Comparison of ENCODE assay signal across 21 cellular contexts in genomic region chr10:102605712-102606111, GRCh38. TPM values are rescaled to one million over a fixed set of nuclear protein-coding genes. Genes with fewer than 3 reads are reported as not detected.
DNase-seq lines count a peak whose midpoint lies in the region; ATAC-seq, FAIRE-seq and TF ChIP-seq lines count a peak whose summit lies in the region.
"Had no signal": no experiment of that assay in that cellular context is flagged by ENCODE, and none has a peak within 500 bp of the region (broad histone marks: within the 10 kb centered on the region; RNA-seq: fewer than 3 reads in every experiment).

No MANE protein-coding gene starts in this region.

- H3K4me1 ChIP-seq in adipocyte (ENCODE audit: control insufficient read depth, insufficient read depth, low read length), result peaks cover 69% of the 10 kb centered on the region
- peaks cover 23% of the 10 kb centered on the region for H3K4me1 ChIP-seq in keratinocyte (ENCODE audit: control insufficient read depth, extremely low read depth, insufficient read depth, low read length)
- peaks cover 60% of the 10 kb centered on the region for H3K4me1 ChIP-seq in psoas muscle

- no peaks in the 10 kb centered on the region for H4K20me1 ChIP-seq in keratinocyte (ENCODE audit: control insufficient read depth, extremely low read depth, insufficient read depth, low read length)

- H3K36me3 Mint-ChIP-seq in HFFc6 (ENCODE audit: low read depth), result peaks cover 16% of the 10 kb centered on the region
- H3K36me3 Mint-ChIP-seq in activated T-helper 2 cell treated with anti-CD3 and anti-CD28 coated beads, Interferon-gamma antibody, Interleukin-2, Interleukin-4, amounts not matched to agents 10 μg/mL and 5 μg/mL and 100 μg/mL, durations not matched to agents 14 hours and 24 hours and 36 hours (ENCODE audit: low read depth), result peaks cover 4% of the 10 kb centered on the region

- no peaks in the 10 kb centered on the region for H3K79me2 ChIP-seq in keratinocyte (ENCODE audit: control insufficient read depth, insufficient read depth, low read length)

- no peak overlapping the region for H3K4me2 ChIP-seq in keratinocyte (ENCODE audit: control insufficient read depth, extremely low read depth, insufficient read depth, low read depth, low read length)

- H3K4me3 Mint-ChIP-seq in HFFc6, result peak overlapping the region; percentile 55
- no peak overlapping the region for H3K4me3 Mint-ChIP-seq in activated T-helper 2 cell treated with anti-CD3 and anti-CD28 coated beads, Interferon-gamma antibody, Interleukin-2, Interleukin-4, amounts not matched to agents 10 μg/mL and 5 μg/mL and 100 μg/mL, durations not matched to agents 14 hours and 24 hours and 36 hours (ENCODE audit: low read depth)
- H3K4me3 Mint-ChIP-seq: activated CD8-positive, alpha-beta memory T cell treated with anti-CD3 and anti-CD28 coated beads, Interleukin-2, amount 10 ng/mL, durations not matched to agents 7 days and 5 days; activated T-helper 17 cell treated with anti-CD3 and anti-CD28 coated beads, Interleukin-2, amount 50 U/mL, for 72 hours; CD14-positive monocyte; nephron had no signal

- H2AFZ ChIP-seq in keratinocyte (ENCODE audit: control insufficient read depth, low read length), result no peak overlapping the region

- DNase-seq in A172 (ENCODE audit: low spot score) (peak; percentile 46), HFFc6 (peak; percentile 70), adipocyte (ENCODE audit: low read depth) (peak; percentile 40), keratinocyte (ENCODE audit: low read depth, low spot score) (no peak), amniotic stem cell (lab: John Stamatoyannopoulos, UW) (no peak), medulla oblongata (ENCODE audit: extremely low spot score) (no peak), psoas muscle (no peak)
- DNase-seq in activated T-helper 2 cell treated with anti-CD3 and anti-CD28 coated beads, Interferon-gamma antibody, Interleukin-2, Interleukin-4, amounts not matched to agents 10 μg/mL and 5 μg/mL and 100 μg/mL, durations not matched to agents 14 hours and 24 hours and 36 hours (ENCODE audit: low spot score), result no peak
- DNase-seq: activated CD8-positive, alpha-beta memory T cell treated with anti-CD3 and anti-CD28 coated beads, Interleukin-2, amount 10 ng/mL, durations not matched to agents 7 days and 5 days; central memory CD4-positive, alpha-beta T cell; DMS53; Karpas-422; NCI-H748 treated with DMSO at 0.1 percent for 48 hours had no signal

- dilution Hi-C loops in keratinocyte (cut with MboI; ENCODE audit: extremely low pct_ligation_motif_present, low sequenced_read_pairs), result no loop called here

- intact Hi-C loops in psoas muscle (cut with DNase I), result no loop called here
- intact Hi-C loops in activated T-helper 2 cell treated with anti-CD3 and anti-CD28 coated beads, Interferon-gamma antibody, Interleukin-2, Interleukin-4, amounts not matched to agents 10 μg/mL and 5 μg/mL and 100 μg/mL, durations not matched to agents 14 hours and 24 hours and 36 hours (cut with micrococcal nuclease), result no loop called here

- H3K9me3 Mint-ChIP-seq in HFFc6, result no peaks in the 10 kb centered on the region
- no peaks in the 10 kb centered on the region for H3K9me3 Mint-ChIP-seq in activated T-helper 2 cell treated with anti-CD3 and anti-CD28 coated beads, Interferon-gamma antibody, Interleukin-2, Interleukin-4, amounts not matched to agents 10 μg/mL and 5 μg/mL and 100 μg/mL, durations not matched to agents 14 hours and 24 hours and 36 hours
- H3K9me3 Mint-ChIP-seq: activated T-helper 17 cell treated with anti-CD3 and anti-CD28 coated beads, Interleukin-2, amount 50 U/mL, for 72 hours; CD14-positive monocyte; nephron had no signal

- H3K27ac ChIP-seq in keratinocyte (ENCODE audit: control insufficient read depth, insufficient read depth, low read length) (no peak overlapping the region), psoas muscle (no peak overlapping the region)
- H3K27ac ChIP-seq: SK-N-MC, thoracic aorta had no signal

- H3K36me3 ChIP-seq in adipocyte (ENCODE audit: control insufficient read depth, insufficient read depth, low read length, severe bottlenecking), result no peaks in the 10 kb centered on the region
- H3K36me3 ChIP-seq in keratinocyte (ENCODE audit: control insufficient read depth in 2 of 2, extremely low read depth in 1 of 2, insufficient read depth in 2 of 2, low read length in 2 of 2), result peaks cover 0 to 5% of the 10 kb centered on the region in 2 experiments
- H3K36me3 ChIP-seq in psoas muscle (ENCODE audit: insufficient read depth in 1 of 2, low read depth in 1 of 2), result no peaks in the 10 kb centered on the region
- H3K36me3 ChIP-seq: thoracic aorta had no signal

- H3K9me3 ChIP-seq in adipocyte (ENCODE audit: control insufficient read depth, low read length) (no peaks in the 10 kb centered on the region), keratinocyte (ENCODE audit: control insufficient read depth, low read depth, low read length) (no peaks in the 10 kb centered on the region), psoas muscle (no peaks in the 10 kb centered on the region)
- H3K9me3 ChIP-seq: heart left ventricle, thoracic aorta had no signal

- H3K27me3 Mint-ChIP-seq in HFFc6 (ENCODE audit: insufficient read depth), result peaks cover 2% of the 10 kb centered on the region
- no peaks in the 10 kb centered on the region for H3K27me3 Mint-ChIP-seq in activated T-helper 2 cell treated with anti-CD3 and anti-CD28 coated beads, Interferon-gamma antibody, Interleukin-2, Interleukin-4, amounts not matched to agents 10 μg/mL and 5 μg/mL and 100 μg/mL, durations not matched to agents 14 hours and 24 hours and 36 hours (ENCODE audit: low read depth)
- H3K27me3 Mint-ChIP-seq: activated CD8-positive, alpha-beta memory T cell treated with anti-CD3 and anti-CD28 coated beads, Interleukin-2, amount 10 ng/mL, durations not matched to agents 7 days and 5 days; activated T-helper 17 cell treated with anti-CD3 and anti-CD28 coated beads, Interleukin-2, amount 50 U/mL, for 72 hours had no signal

- WGBS in psoas muscle, 3 donors, result 75 to 79% (median 77%) methylated on average over 5 of the region's 5 CpGs

- no peak for ATAC-seq in psoas muscle
- ATAC-seq: activated CD8-positive, alpha-beta memory T cell treated with anti-CD3 and anti-CD28 coated beads, Interleukin-2, amount 10 ng/mL, durations not matched to agents 7 days and 5 days; activated T-helper 17 cell treated with anti-CD3 and anti-CD28 coated beads, Interleukin-2, amount 50 U/mL, for 72 hours; heart left ventricle had no signal

- H3K4me3 ChIP-seq in adipocyte (ENCODE audit: low read length), result no peak overlapping the region
- no peak overlapping the region for H3K4me3 ChIP-seq in keratinocyte (ENCODE audit: control insufficient read depth in 2 of 3, extremely low read depth in 1 of 3, insufficient read depth in 2 of 3, low read depth in 1 of 3, low read length in 3 of 3)
- no peak overlapping the region for H3K4me3 ChIP-seq in psoas muscle
- H3K4me3 ChIP-seq: heart left ventricle, SK-N-MC, thoracic aorta had no signal

- H3K27ac Mint-ChIP-seq in HFFc6, result peak overlapping the region; percentile 97
- no peak overlapping the region for H3K27ac Mint-ChIP-seq in activated T-helper 2 cell treated with anti-CD3 and anti-CD28 coated beads, Interferon-gamma antibody, Interleukin-2, Interleukin-4, amounts not matched to agents 10 μg/mL and 5 μg/mL and 100 μg/mL, durations not matched to agents 14 hours and 24 hours and 36 hours
- H3K27ac Mint-ChIP-seq: activated CD8-positive, alpha-beta memory T cell treated with anti-CD3 and anti-CD28 coated beads, Interleukin-2, amount 10 ng/mL, durations not matched to agents 7 days and 5 days; activated T-helper 17 cell treated with anti-CD3 and anti-CD28 coated beads, Interleukin-2, amount 50 U/mL, for 72 hours had no signal

- no peaks in the 10 kb centered on the region for H3K9me1 ChIP-seq in keratinocyte (ENCODE audit: control insufficient read depth, extremely low read depth, insufficient read depth, low read length)

- H3K27me3 ChIP-seq in adipocyte (replicated peaks; ENCODE audit: control insufficient read depth, insufficient read depth, low read length) (no peaks in the 10 kb centered on the region), keratinocyte (ENCODE audit: control insufficient read depth, extremely low read depth, insufficient read depth, low read length) (no peaks in the 10 kb centered on the region), psoas muscle (ENCODE audit: insufficient read depth in 3 of 3, low read length in 2 of 3) (no peaks in the 10 kb centered on the region)
- H3K27me3 ChIP-seq: heart left ventricle had no signal

- no peak for TF ChIP-seq CTCF in HFFc6 (IDR thresholded peaks at IDR 0.05)
- no peak for TF ChIP-seq CTCF in keratinocyte (optimal IDR thresholded peaks at IDR 0.05 in 1 of 3, IDR thresholded peaks at IDR 0.05 in 1 of 3, conservative IDR thresholded peaks at IDR 0.05 in 1 of 3; ENCODE audit: extremely low read depth in 1 of 3, insufficient read depth in 2 of 3, low read length in 3 of 3)
- TF ChIP-seq CTCF in psoas muscle (IDR thresholded peaks at IDR 0.05), result no peak

- peaks cover 57% of the 10 kb centered on the region for H3K4me1 Mint-ChIP-seq in HFFc6 (ENCODE audit: low read depth)
- H3K4me1 Mint-ChIP-seq in activated T-helper 2 cell treated with anti-CD3 and anti-CD28 coated beads, Interferon-gamma antibody, Interleukin-2, Interleukin-4, amounts not matched to agents 10 μg/mL and 5 μg/mL and 100 μg/mL, durations not matched to agents 14 hours and 24 hours and 36 hours (ENCODE audit: low read depth), result peaks cover 5% of the 10 kb centered on the region

- peak overlapping the region; percentile 2 for H3K9ac ChIP-seq in adipocyte (ENCODE audit: low read length)
- no peak overlapping the region for H3K9ac ChIP-seq in keratinocyte (ENCODE audit: control insufficient read depth, extremely low read depth, insufficient read depth, low read length)

- peak; percentile 34 for FAIRE-seq in keratinocyte (lab: Jason Lieb, UNC)
- FAIRE-seq: A204.1, islet of Langerhans had no signal

RNA-seq across cellular contexts. Expression of gene TRIM8, which starts 38.6 kb away (rescaled TPM):
- total RNA-seq in A172 (2014; rRNA removed; shearing (Covaris generic)), result 66.8 and 68.3 TPM in 2 replicates
- 100 to 1,000 TPM; 123 to 148 (median 135) TPM for total RNA-seq in HFFc6 (2021; fragmentation: NEBNext Ultra II Directional; extraction: Animal tissue kit (Norgen Biotek cat#: 25700))
- polyA plus RNA-seq in keratinocyte (16.9 to 45.1 TPM (median 24.8 TPM) in 3 replicates), psoas muscle (10 to 100 TPM; 57.6 to 72.4 (median 72.3) TPM)
- polyA plus RNA-seq in keratinocyte (2011; ENCODE audit: low read depth), result 38.5 TPM
- 23.0 and 34.3 TPM in 2 replicates for polyA plus RNA-seq in keratinocyte (2011; cell fraction: cytosol; rRNA removed)
- 30.9 and 34.4 TPM in 2 replicates for polyA plus RNA-seq in keratinocyte (2011; cell fraction: nucleus; rRNA removed)
- 39.4 and 51.3 TPM in 2 replicates for polyA plus RNA-seq in keratinocyte (2012; ENCODE audit: low replicate concordance)
- 15.2 to 53.0 TPM (median 16.7 TPM) in 3 replicates for polyA minus RNA-seq in keratinocyte
- 36.4 TPM for polyA minus RNA-seq in keratinocyte (2011; cell fraction: cytosol; rRNA and poly(A)+ RNA removed)
- polyA minus RNA-seq in keratinocyte (2011; cell fraction: nucleus; rRNA and poly(A)+ RNA removed), result 22.9 and 24.1 TPM in 2 replicates
- total RNA-seq in psoas muscle, result 100 to 1,000 TPM in 3 of 4 donors, 10 to 100 TPM in 1; 97.2 to 166 (median 111) TPM
- total RNA-seq in activated T-helper 2 cell treated with anti-CD3 and anti-CD28 coated beads, Interferon-gamma antibody, Interleukin-2, Interleukin-4, amounts not matched to agents 10 μg/mL and 5 μg/mL and 100 μg/mL, durations not matched to agents 14 hours and 24 hours and 36 hours, result 76.7 and 82.9 TPM in 2 replicates

Comparison
In these comparisons a context has a peak if more than half of its experiments do, and no peak if none do; other contexts are left out.
1. DNase-seq: peak in A172 (single experiment), HFFc6 (single experiment) and adipocyte (single experiment); none in keratinocyte (single experiment), amniotic stem cell (single experiment), medulla oblongata (single experiment), psoas muscle (0 of 2) and activated T-helper 2 cell treated with anti-CD3 and anti-CD28 coated beads, Interferon-gamma antibody, Interleukin-2, Interleukin-4, amounts not matched to agents 10 μg/mL and 5 μg/mL and 100 μg/mL, durations not matched to agents 14 hours and 24 hours and 36 hours (single experiment).